In genomic region chr3:30894521-30895289, GRCh38 we compare ENCODE assay signal across 8 cellular contexts. TPM values are rescaled to one million over a fixed set of nuclear protein-coding genes. Genes with fewer than 3 reads are reported as not detected.
DNase-seq lines count a peak whose midpoint lies in the region; ATAC-seq, FAIRE-seq and TF ChIP-seq lines count a peak whose summit lies in the region.

GADL1 (minus strand) TSS chr3:30894661; CDS start chr3:30894614, 47 bp downstream.

- H3K4me3 ChIP-seq in ascending aorta (peak within 1 kb of the TSS; percentile 83), iPS-18a (ENCODE audit: low read length) (peak within 1 kb of the TSS; percentile 61), skin epidermis (peak within 1 kb of the TSS; percentile 26 to 46 (median 36))

- H3K27ac ChIP-seq in ascending aorta = peak within 1 kb of the TSS in 1 of 2 donors; percentile 35
- no peak within 1 kb of the TSS for H3K27ac ChIP-seq in iPS-18a (ENCODE audit: low read length)
- H3K27ac ChIP-seq in skin epidermis = no peak within 1 kb of the TSS

- H3K27me3 ChIP-seq in ascending aorta = no peaks in the 10 kb centered on the region
- H3K27me3 ChIP-seq in iPS-18a (ENCODE audit: control insufficient read depth, insufficient read depth, low read length) = peaks cover 33% of the 10 kb centered on the region

- H3K9ac ChIP-seq in iPS-18a (ENCODE audit: low read length) = no peak within 1 kb of the TSS

- H3K36me3 ChIP-seq in ascending aorta = no peaks in the 10 kb centered on the region
- H3K36me3 ChIP-seq in iPS-18a (ENCODE audit: control insufficient read depth, low read depth, low read length) = no peaks in the 10 kb centered on the region

- peak; percentile 11 to 26 (median 13) for TF ChIP-seq CTCF in ascending aorta (IDR thresholded peaks at IDR 0.05)

- intact Hi-C loops in ascending aorta (cut with DNase I) = no loop called here

- ATAC-seq in HG03354 (IDR thresholded peaks at IDR 0.05; ENCODE audit: poor library complexity, severe bottlenecking, unreplicated experiment) = no peak
- no peak for ATAC-seq in GM18858 (IDR thresholded peaks at IDR 0.05; ENCODE audit: unreplicated experiment)

- H3K4me1 ChIP-seq in ascending aorta (peaks cover 0 to 3% of the 10 kb centered on the region in 2 donors), iPS-18a (ENCODE audit: control insufficient read depth, low read depth, low read length) (peaks cover 16% of the 10 kb centered on the region)

- H3K9me3 ChIP-seq in ascending aorta = no peaks in the 10 kb centered on the region
- no peaks in the 10 kb centered on the region for H3K9me3 ChIP-seq in iPS-18a (ENCODE audit: control insufficient read depth, low read depth, low read length)

- TF ChIP-seq POLR2A in GM12892 (IDR thresholded peaks at IDR 0.05; ENCODE audit: low read depth, low read length) = no peak

- DNase-seq in EL = peak; percentile 43
- DNase-seq in NCI-H2227 (lab: John Stamatoyannopoulos, UW; ENCODE audit: unreplicated experiment) = peak; percentile 46
- DNase-seq in ascending aorta (ENCODE audit: low spot score in 2 of 2) = peak in 1 of 2 donors; percentile 65
- no peak for DNase-seq in GM12892 (ENCODE audit: insufficient read length)

- no peak for FAIRE-seq in GM12892 (lab: Jason Lieb, UNC)

RNA-seq across cellular contexts. Expression of gene GADL1, which starts in this region (rescaled TPM):
- total RNA-seq in ascending aorta = not detected
- not detected for polyA plus RNA-seq in GM12892 (2012; ENCODE audit: missing spikeins)
